19 cellular contexts compared by ENCODE assay signal in the genomic region with DNA sequence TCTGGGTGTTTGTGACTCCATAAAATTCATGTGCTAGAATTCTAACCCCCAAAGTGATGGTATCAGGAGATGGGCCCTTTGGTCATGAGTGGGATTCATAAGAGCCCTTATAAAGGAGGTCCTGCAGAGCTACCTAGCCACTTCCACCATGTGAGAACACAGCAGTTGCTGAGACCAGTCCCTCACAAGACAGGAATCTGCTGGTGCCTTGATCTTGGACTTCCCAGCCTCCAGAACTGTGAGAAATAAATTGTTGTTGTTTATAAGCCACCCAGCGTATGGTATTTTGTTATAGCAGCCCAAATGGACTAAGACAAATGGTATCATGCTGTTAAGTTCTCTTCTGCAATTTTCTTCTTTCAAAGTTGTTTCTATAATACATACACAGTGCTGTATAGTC. TPM values are rescaled to one million over a fixed set of nuclear protein-coding genes. Genes with fewer than 3 reads are reported as not detected.
DNase-seq lines count a peak whose midpoint lies in the region; ATAC-seq, FAIRE-seq and TF ChIP-seq lines count a peak whose summit lies in the region.
"Had no signal": no experiment of that assay in that cellular context is flagged by ENCODE, and none has a peak within 500 bp of the region (broad histone marks: within the 10 kb centered on the region; RNA-seq: fewer than 3 reads in every experiment).

No MANE protein-coding gene starts in this region.

- TF ChIP-seq RAD21 in HepG2 (CRISPR knock-in tag; IDR thresholded peaks at IDR 0.05): no peak

- TF ChIP-seq CTCF in HepG2 (CRISPR knock-in tag; IDR thresholded peaks at IDR 0.05) (no peak), right lobe of liver (IDR thresholded peaks at IDR 0.05) (no peak), hepatocyte (IDR thresholded peaks at IDR 0.05; ENCODE audit: poor library complexity) (no peak), neutrophil (IDR thresholded peaks at IDR 0.05) (no peak), omental fat pad (IDR thresholded peaks at IDR 0.05) (no peak)

- no peak overlapping the region for H2AFZ ChIP-seq in HepG2 (ENCODE audit: low read length)
- H2AFZ ChIP-seq in hepatocyte: no peak overlapping the region

- 92% methylated on average over 1 of the region's 1 CpG for WGBS in HepG2 (ENCODE audit: low lambda C conversion rate)
- 80% methylated on average over 1 of the region's 1 CpG for WGBS in right lobe of liver (ENCODE audit: insufficient coverage, low coverage, low lambda C conversion rate, missing lambda C conversion rate)
- 94% methylated on average over 1 of the region's 1 CpG for WGBS in hepatocyte (ENCODE audit: low lambda C conversion rate, missing lambda C conversion rate)

- DNase-seq in HepG2 (ENCODE audit: low spot score) (no peak), right lobe of liver (no peak), hepatocyte (ENCODE audit: low spot score) (no peak), NCI-H1092 (lab: John Stamatoyannopoulos, UW) (no peak), omental fat pad (ENCODE audit: low spot score) (no peak), HPDE6-E6E7 (ENCODE audit: extremely low spot score) (no peak)
- DNase-seq: C1 segment of cervical spinal cord, COR-L47, Karpas-422, MM.1S, NCI-H1417 treated with DMSO at 0.1 percent for 48 hours, NCI-H2029, NCI-H2171 treated with DMSO at 0.1 percent for 48 hours had no signal

- H3K36me3 ChIP-seq in HepG2 (replicated peaks in 1 of 2; ENCODE audit: control insufficient read depth in 1 of 2, insufficient read depth in 2 of 2, low read length in 2 of 2): no peaks in the 10 kb centered on the region
- H3K36me3 ChIP-seq in right lobe of liver: no peaks in the 10 kb centered on the region
- no peaks in the 10 kb centered on the region for H3K36me3 ChIP-seq in hepatocyte (replicated peaks; ENCODE audit: insufficient read depth, low read depth)
- H3K36me3 ChIP-seq in neutrophil: no peaks in the 10 kb centered on the region

- no peaks in the 10 kb centered on the region for H3K9me3 ChIP-seq in HepG2 (ENCODE audit: low read length)
- H3K9me3 ChIP-seq in right lobe of liver: no peaks in the 10 kb centered on the region
- H3K9me3 ChIP-seq in hepatocyte (ENCODE audit: low read depth): peaks cover 3% of the 10 kb centered on the region
- no peaks in the 10 kb centered on the region for H3K9me3 ChIP-seq in neutrophil

- CTCF ChIA-PET in HepG2 (lab: Yijun Ruan, JAX; ENCODE audit: low intra/inter-chr PET ratio, low total read pairs): no interaction called here

- no peak for TF ChIP-seq EP300 in HepG2 (IDR thresholded peaks at IDR 0.05; ENCODE audit: low read depth in 2 of 2, low read length in 2 of 2)
- no peak for TF ChIP-seq EP300 in HepG2 (CRISPR knock-in tag; IDR thresholded peaks at IDR 0.05; ENCODE audit: borderline replicate concordance)

- H3K9me2 ChIP-seq in hepatocyte (replicated peaks; ENCODE audit: insufficient read depth): no peaks in the 10 kb centered on the region

- H3K4me2 ChIP-seq in HepG2 (ENCODE audit: low read depth, low read length): no peak overlapping the region
- H3K4me2 ChIP-seq in hepatocyte: peak overlapping the region; percentile 94

- ATAC-seq in HepG2 (no peak), right lobe of liver (no peak), GM19463 (IDR thresholded peaks at IDR 0.05; ENCODE audit: unreplicated experiment) (no peak), omental fat pad (ENCODE audit: low FRiP score) (no peak)
- ATAC-seq: Panc1, Right ventricle myocardium inferior had no signal

- POLR2A ChIA-PET in HepG2 (lab: Yijun Ruan, JAX): interaction anchor here (1.2 kb wide), 1 partner anchor 189 kb away, joined by 4 read pairs; a partner anchor contains a TSS

- H3K79me2 ChIP-seq in HepG2 (ENCODE audit: insufficient read depth, low read length): no peaks in the 10 kb centered on the region
- H3K79me2 ChIP-seq in hepatocyte: no peaks in the 10 kb centered on the region

- FAIRE-seq in HepG2 (lab: Jason Lieb, UNC): no peak
- FAIRE-seq: A204.1 had no signal

- intact Hi-C loops in HepG2 (cut with micrococcal nuclease; ENCODE audit: unreplicated experiment) (no loop called here), right lobe of liver (cut with DNase I) (no loop called here)

- no peak overlapping the region for H3K9ac ChIP-seq in HepG2 (ENCODE audit: insufficient read depth, low read depth, low read length)

- H3K4me3 ChIP-seq in HepG2 (replicated peaks in 1 of 3; ENCODE audit: insufficient read depth in 1 of 3, low read depth in 2 of 3, low read length in 3 of 3) (no peak overlapping the region), right lobe of liver (no peak overlapping the region), hepatocyte (no peak overlapping the region), neutrophil (ENCODE audit: low read depth in 1 of 2, low read length in 1 of 2) (no peak overlapping the region)

- no TSS peak for BruUV-seq in HepG2 (replicated peaks; lab: Mats Ljungman, UMichigan)

- H3K27me3 ChIP-seq in HepG2 (ENCODE audit: control insufficient read depth in 1 of 2, insufficient read depth in 2 of 2, low read length in 2 of 2) (peaks cover 0 to 30% of the 10 kb centered on the region in 2 experiments; a peak in 3 of 5 replicates), right lobe of liver (no peaks in the 10 kb centered on the region), hepatocyte (peaks cover 5% of the 10 kb centered on the region), neutrophil (peaks cover 29% of the 10 kb centered on the region)

- TF ChIP-seq POLR2A in HepG2 (IDR thresholded peaks at IDR 0.05; ENCODE audit: insufficient read depth in 1 of 2, low read depth in 2 of 2, low read length in 2 of 2) (no peak), right lobe of liver (IDR thresholded peaks at IDR 0.05) (no peak)

- peaks cover 17% of the 10 kb centered on the region for H3K4me1 ChIP-seq in HepG2 (ENCODE audit: insufficient read depth, low read length)
- H3K4me1 ChIP-seq in right lobe of liver: peaks cover 0 to 25% (median 8%) of the 10 kb centered on the region in 4 donors
- peaks cover 8% of the 10 kb centered on the region for H3K4me1 ChIP-seq in hepatocyte (ENCODE audit: insufficient read depth)
- H3K4me1 ChIP-seq in neutrophil (ENCODE audit: control insufficient read depth in 1 of 2, insufficient read depth in 1 of 2, low read depth in 1 of 2, low read length in 1 of 2): peaks cover 19 to 25% of the 10 kb centered on the region in 2 experiments

- H3K27ac ChIP-seq in HepG2 (ENCODE audit: extremely low read length, insufficient read depth, low read length) (no peak overlapping the region), right lobe of liver (no peak overlapping the region), hepatocyte (peak overlapping the region; percentile 16), neutrophil (peak overlapping the region; percentile 5)

- no peaks in the 10 kb centered on the region for H4K20me1 ChIP-seq in HepG2 (ENCODE audit: insufficient read depth, low read length)
- no peaks in the 10 kb centered on the region for H4K20me1 ChIP-seq in hepatocyte (ENCODE audit: insufficient read depth, poor library complexity, severe bottlenecking)

- in situ Hi-C loops in HepG2 (cut with HindIII; ENCODE audit: extremely low pct_ligation_motif_present, low pct_unique_long_range_greater_than_20kb): loop anchor here (25.0 kb wide), 1 partner anchor 245 kb away; no protein-coding TSS in a partner anchor

RNA-seq across cellular contexts. Expression of a gene that starts 1.5 kb away (rescaled TPM):
- total RNA-seq in HepG2 (2016; rRNA removed; fragmentation: Illumina TruSeq; extraction: Trizol): not detected in 2 replicates
- not detected in 2 replicates for total RNA-seq in HepG2 (2016; cell fraction: cytosol; rRNA removed; fragmentation: Illumina TruSeq; extraction: Trizol; ENCODE audit: low read depth)
- not detected in 2 replicates for total RNA-seq in HepG2 (2016; cell fraction: insoluble cytoplasmic fraction; rRNA removed; fragmentation: Illumina TruSeq; extraction: Trizol)
- not detected in 2 replicates for total RNA-seq in HepG2 (2016; cell fraction: membrane; rRNA removed; fragmentation: Illumina TruSeq; extraction: Trizol)
- total RNA-seq in HepG2 (2016; cell fraction: nucleus; rRNA removed; fragmentation: Illumina TruSeq; extraction: Trizol): not detected in 2 replicates
- polyA plus RNA-seq in HepG2 (2011; rRNA removed): not detected in 2 replicates
- polyA plus RNA-seq in HepG2 (2011; cell fraction: cytosol; rRNA removed): not detected in 2 replicates
- not detected in 2 replicates for polyA plus RNA-seq in HepG2 (2011; cell fraction: nucleus; rRNA removed)
- polyA plus RNA-seq in HepG2 (2012): not detected in 2 replicates
- polyA plus RNA-seq in HepG2 (2016; cell fraction: cytosol; fragmentation: Illumina TruSeq; extraction: Trizol; ENCODE audit: low read depth): not detected in 2 replicates
- polyA plus RNA-seq in HepG2 (2016; cell fraction: insoluble cytoplasmic fraction; fragmentation: Illumina TruSeq; extraction: Trizol; ENCODE audit: low read depth): not detected in 2 replicates
- not detected in 2 replicates for polyA plus RNA-seq in HepG2 (2016; cell fraction: membrane; fragmentation: Illumina TruSeq; extraction: Trizol; ENCODE audit: low read depth)
- polyA plus RNA-seq in HepG2 (2016; cell fraction: nucleus; fragmentation: Illumina TruSeq; extraction: Trizol; ENCODE audit: insufficient read depth, low read depth): not detected in 2 replicates
- polyA minus RNA-seq in HepG2 (2011; rRNA and poly(A)+ RNA removed; ENCODE audit: low replicate concordance): 0.23 TPM in 1 of 2 replicates, not detected in the other
- polyA minus RNA-seq in HepG2 (2011; cell fraction: cytosol; rRNA and poly(A)+ RNA removed): not detected in 2 replicates
- not detected in 2 replicates for polyA minus RNA-seq in HepG2 (2011; cell fraction: nucleus; rRNA and poly(A)+ RNA removed)
- total RNA-seq in right lobe of liver: not detected
- total RNA-seq in hepatocyte: 0.92 and 1.6 TPM in 2 replicates
- polyA plus RNA-seq in hepatocyte: 0.18 and 0.95 TPM in 2 replicates
- total RNA-seq in omental fat pad: 10 to 100 TPM; 12.0 to 54.3 (median 27.9) TPM
- total RNA-seq: NCI-H460 had no signal

RNA-seq across cellular contexts. Expression of a gene that starts 13.4 kb away (rescaled TPM):
- total RNA-seq in HepG2 (2016; rRNA removed; fragmentation: Illumina TruSeq; extraction: Trizol) (not detected in 2 replicates), right lobe of liver (under 1 TPM in 1 of 6 experiments, not detected in 5; 0.15 TPM), hepatocyte (not detected in 2 replicates), omental fat pad (10 to 100 TPM; 59.3 to 98.5 (median 78.3) TPM)
- total RNA-seq in HepG2 (2016; cell fraction: cytosol; rRNA removed; fragmentation: Illumina TruSeq; extraction: Trizol; ENCODE audit: low read depth): not detected in 2 replicates
- not detected in 2 replicates for total RNA-seq in HepG2 (2016; cell fraction: insoluble cytoplasmic fraction; rRNA removed; fragmentation: Illumina TruSeq; extraction: Trizol)
- not detected in 2 replicates for total RNA-seq in HepG2 (2016; cell fraction: membrane; rRNA removed; fragmentation: Illumina TruSeq; extraction: Trizol)
- not detected in 2 replicates for total RNA-seq in HepG2 (2016; cell fraction: nucleus; rRNA removed; fragmentation: Illumina TruSeq; extraction: Trizol)
- polyA plus RNA-seq in HepG2 (2011; rRNA removed) (not detected in 2 replicates), hepatocyte (not detected in 2 replicates)
- polyA plus RNA-seq in HepG2 (2011; cell fraction: cytosol; rRNA removed): not detected in 2 replicates
- not detected in 2 replicates for polyA plus RNA-seq in HepG2 (2011; cell fraction: nucleus; rRNA removed)
- not detected in 2 replicates for polyA plus RNA-seq in HepG2 (2012)
- polyA plus RNA-seq in HepG2 (2016; cell fraction: cytosol; fragmentation: Illumina TruSeq; extraction: Trizol; ENCODE audit: low read depth): not detected in 2 replicates
- not detected in 2 replicates for polyA plus RNA-seq in HepG2 (2016; cell fraction: insoluble cytoplasmic fraction; fragmentation: Illumina TruSeq; extraction: Trizol; ENCODE audit: low read depth)
- polyA plus RNA-seq in HepG2 (2016; cell fraction: membrane; fragmentation: Illumina TruSeq; extraction: Trizol; ENCODE audit: low read depth): not detected in 2 replicates
- not detected in 2 replicates for polyA plus RNA-seq in HepG2 (2016; cell fraction: nucleus; fragmentation: Illumina TruSeq; extraction: Trizol; ENCODE audit: insufficient read depth, low read depth)
- 0.14 and 0.56 TPM in 2 replicates for polyA minus RNA-seq in HepG2 (2011; rRNA and poly(A)+ RNA removed; ENCODE audit: low replicate concordance)
- polyA minus RNA-seq in HepG2 (2011; cell fraction: cytosol; rRNA and poly(A)+ RNA removed): not detected in 2 replicates
- not detected in 2 replicates for polyA minus RNA-seq in HepG2 (2011; cell fraction: nucleus; rRNA and poly(A)+ RNA removed)
- total RNA-seq: NCI-H460 had no signal

RNA-seq across cellular contexts. Expression of a gene that starts 44.2 kb away (rescaled TPM):
- total RNA-seq in HepG2 (2016; rRNA removed; fragmentation: Illumina TruSeq; extraction: Trizol) (1.00 and 1.6 TPM in 2 replicates), right lobe of liver (10 to 100 TPM; 15.9 to 56.8 (median 47.0) TPM), hepatocyte (13.7 and 17.5 TPM in 2 replicates), omental fat pad (10 to 100 TPM; 26.3 to 91.2 (median 32.6) TPM)
- total RNA-seq in HepG2 (2016; cell fraction: cytosol; rRNA removed; fragmentation: Illumina TruSeq; extraction: Trizol; ENCODE audit: low read depth): not detected in 2 replicates
- total RNA-seq in HepG2 (2016; cell fraction: insoluble cytoplasmic fraction; rRNA removed; fragmentation: Illumina TruSeq; extraction: Trizol): 0.65 and 0.71 TPM in 2 replicates
- 0.45 and 0.74 TPM in 2 replicates for total RNA-seq in HepG2 (2016; cell fraction: membrane; rRNA removed; fragmentation: Illumina TruSeq; extraction: Trizol)
- 0.62 and 0.91 TPM in 2 replicates for total RNA-seq in HepG2 (2016; cell fraction: nucleus; rRNA removed; fragmentation: Illumina TruSeq; extraction: Trizol)
- polyA plus RNA-seq in HepG2 (2011; rRNA removed) (0.71 and 1.1 TPM in 2 replicates), hepatocyte (7.9 and 16.0 TPM in 2 replicates)
- 0.62 and 1.2 TPM in 2 replicates for polyA plus RNA-seq in HepG2 (2011; cell fraction: cytosol; rRNA removed)
- 0.38 TPM in 1 of 2 replicates, not detected in the other for polyA plus RNA-seq in HepG2 (2011; cell fraction: nucleus; rRNA removed)
- 0.74 and 1.4 TPM in 2 replicates for polyA plus RNA-seq in HepG2 (2012)
- polyA plus RNA-seq in HepG2 (2016; cell fraction: cytosol; fragmentation: Illumina TruSeq; extraction: Trizol; ENCODE audit: low read depth): 0.45 and 0.51 TPM in 2 replicates
- 0.67 and 1.4 TPM in 2 replicates for polyA plus RNA-seq in HepG2 (2016; cell fraction: insoluble cytoplasmic fraction; fragmentation: Illumina TruSeq; extraction: Trizol; ENCODE audit: low read depth)
- polyA plus RNA-seq in HepG2 (2016; cell fraction: membrane; fragmentation: Illumina TruSeq; extraction: Trizol; ENCODE audit: low read depth): 0.49 and 0.55 TPM in 2 replicates
- polyA plus RNA-seq in HepG2 (2016; cell fraction: nucleus; fragmentation: Illumina TruSeq; extraction: Trizol; ENCODE audit: insufficient read depth, low read depth): not detected in 2 replicates
- 2.3 TPM in 1 of 2 replicates, not detected in the other for polyA minus RNA-seq in HepG2 (2011; rRNA and poly(A)+ RNA removed; ENCODE audit: low replicate concordance)
- polyA minus RNA-seq in HepG2 (2011; cell fraction: cytosol; rRNA and poly(A)+ RNA removed): not detected in 2 replicates
- not detected in 2 replicates for polyA minus RNA-seq in HepG2 (2011; cell fraction: nucleus; rRNA and poly(A)+ RNA removed)
- total RNA-seq: NCI-H460 had no signal

Comparison
In these comparisons a context has a peak if more than half of its experiments do, and no peak if none do; other contexts are left out.
1. H3K27ac ChIP-seq: peak in hepatocyte (single experiment) and neutrophil (single experiment); none in HepG2 (single experiment) and right lobe of liver (0 of 3).
2. RNA of a gene that starts 13.4 kb away (total RNA-seq): 59.3 to 98.5 TPM in omental fat pad; not detected in hepatocyte, 0.15 TPM in right lobe of liver and not detected in HepG2; every median in the first group is over 10 times any median in the second.